Comparison of ENCODE assay signal across 1 cellular context in genomic region chr1:209095627-209096595, GRCh38.
TF ChIP-seq lines count a peak whose summit lies in the region.

No MANE protein-coding gene starts in this region.

TF ChIP-seq in WTC11, 78 proteins besides CTCF, POLR2A, EP300 and RAD21 (continued from another document):
- TF ChIP-seq ATF3 (CRISPR knock-in tag; conservative IDR thresholded peaks at IDR 0.05) (no peak), E2F1 (CRISPR knock-in tag; IDR thresholded peaks at IDR 0.05) (no peak)
